Comparison of ENCODE assay signal across 19 cellular contexts in the genomic region with DNA sequence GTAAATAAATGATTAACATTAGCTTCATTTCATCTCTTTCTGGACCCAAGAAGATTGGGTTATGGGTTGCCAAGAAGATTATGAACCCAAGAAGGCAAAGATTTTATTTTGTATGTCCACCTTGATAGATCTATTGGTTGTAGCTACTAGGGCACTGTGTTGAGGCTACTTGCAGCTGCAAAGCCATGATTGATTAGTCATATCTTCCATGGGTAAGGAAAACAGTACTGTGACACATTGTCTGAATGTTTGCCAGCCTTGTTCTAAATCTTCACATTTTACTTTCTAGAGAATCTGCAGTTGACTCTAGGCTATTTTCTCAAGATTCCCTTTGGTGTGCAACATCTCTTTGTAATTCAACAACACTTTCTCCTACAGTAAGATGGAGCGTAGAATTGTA.
A peak's percentile ranks its signal among the peaks of the same experiment; 100 is the strongest.
DNase-seq lines count a peak whose midpoint lies in the region; ATAC-seq and TF ChIP-seq lines count a peak whose summit lies in the region.
"Had no signal": no experiment of that assay in that cellular context is flagged by ENCODE, and none has a peak within 500 bp of the region (broad histone marks: within the 10 kb centered on the region; RNA-seq: fewer than 3 reads in every experiment).

No MANE protein-coding gene starts in this region.

- POLR2A ChIA-PET in activated CD8-positive, alpha-beta T cell treated with anti-CD3 and anti-CD28 coated beads for 36 hours (lab: Charles Lee), result no interaction called here
- POLR2A ChIA-PET in activated CD8-positive, alpha-beta T cell treated with anti-CD3 and anti-CD28 coated beads, Interleukin-2, amount 10 ng/mL, durations not matched to agents 7 days and 5 days (lab: Charles Lee), result no interaction called here

- intact Hi-C loops in activated CD8-positive, alpha-beta T cell treated with anti-CD3 and anti-CD28 coated beads for 36 hours (cut with micrococcal nuclease), result no loop called here

- H3K4me1 Mint-ChIP-seq in activated CD8-positive, alpha-beta T cell treated with anti-CD3 and anti-CD28 coated beads for 36 hours (ENCODE audit: low read depth), result peaks cover 5% of the 10 kb centered on the region
- H3K4me1 Mint-ChIP-seq in activated CD8-positive, alpha-beta T cell treated with anti-CD3 and anti-CD28 coated beads, Interleukin-2, amount 10 ng/mL, durations not matched to agents 7 days and 5 days (ENCODE audit: low read depth), result no peaks in the 10 kb centered on the region
- no peaks in the 10 kb centered on the region for H3K4me1 Mint-ChIP-seq in activated T-helper 17 cell treated with anti-CD3 and anti-CD28 coated beads, Interleukin-2, amount 50 U/mL, for 72 hours
- H3K4me1 Mint-ChIP-seq: CD14-positive monocyte; CD4-positive, alpha-beta memory T cell had no signal

- peak; percentile 37 for ATAC-seq in activated CD8-positive, alpha-beta T cell treated with anti-CD3 and anti-CD28 coated beads for 36 hours
- no peak for ATAC-seq in activated CD8-positive, alpha-beta T cell treated with anti-CD3 and anti-CD28 coated beads, Interleukin-2, amount 10 ng/mL, durations not matched to agents 7 days and 5 days
- peak; percentile 49 for ATAC-seq in activated T-helper 17 cell treated with anti-CD3 and anti-CD28 coated beads, Interleukin-2, amount 50 U/mL, for 72 hours (replicated peaks)
- no peak for ATAC-seq in GM21717 (IDR thresholded peaks at IDR 0.05; ENCODE audit: unreplicated experiment)
- ATAC-seq: HCT116, HepG2 had no signal

- H3K27ac Mint-ChIP-seq in activated CD8-positive, alpha-beta T cell treated with anti-CD3 and anti-CD28 coated beads for 36 hours, result no peak overlapping the region
- H3K27ac Mint-ChIP-seq in activated CD8-positive, alpha-beta T cell treated with anti-CD3 and anti-CD28 coated beads, Interleukin-2, amount 10 ng/mL, durations not matched to agents 7 days and 5 days, result no peak overlapping the region
- H3K27ac Mint-ChIP-seq in activated T-helper 17 cell treated with anti-CD3 and anti-CD28 coated beads, Interleukin-2, amount 50 U/mL, for 72 hours, result no peak overlapping the region
- H3K27ac Mint-ChIP-seq: CD14-positive monocyte; CD4-positive, alpha-beta memory T cell; HFFc6 had no signal

- TF ChIP-seq CTCF in activated CD8-positive, alpha-beta T cell treated with anti-CD3 and anti-CD28 coated beads for 36 hours (IDR thresholded peaks at IDR 0.05), result no peak

- no peak for DNase-seq in activated CD8-positive, alpha-beta T cell treated with anti-CD3 and anti-CD28 coated beads for 36 hours
- no peak for DNase-seq in activated CD8-positive, alpha-beta T cell treated with anti-CD3 and anti-CD28 coated beads, Interleukin-2, amount 10 ng/mL, durations not matched to agents 7 days and 5 days
- peak; percentile 18 for DNase-seq in HT1080 (ENCODE audit: low read depth)
- peak; percentile 36 for DNase-seq in foreskin melanocyte
- no peak for DNase-seq in effector CD8-positive, alpha-beta T cell (lab: John Stamatoyannopoulos, UW)
- DNase-seq in NCI-H2171 (lab: John Stamatoyannopoulos, UW), result no peak
- DNase-seq: 8988T; CD4-positive, alpha-beta memory T cell; DMS153; DMS79 treated with DMSO at 0.1 percent for 48 hours; GF-D8; GOT3; H7; HFFc6 had no signal

- no peaks in the 10 kb centered on the region for H3K27me3 Mint-ChIP-seq in activated CD8-positive, alpha-beta T cell treated with anti-CD3 and anti-CD28 coated beads for 36 hours
- peaks cover 2% of the 10 kb centered on the region for H3K27me3 Mint-ChIP-seq in activated CD8-positive, alpha-beta T cell treated with anti-CD3 and anti-CD28 coated beads, Interleukin-2, amount 10 ng/mL, durations not matched to agents 7 days and 5 days (ENCODE audit: low read depth)
- H3K27me3 Mint-ChIP-seq in activated T-helper 17 cell treated with anti-CD3 and anti-CD28 coated beads, Interleukin-2, amount 50 U/mL, for 72 hours, result peaks cover 12% of the 10 kb centered on the region

- CTCF ChIA-PET in activated CD8-positive, alpha-beta T cell treated with anti-CD3 and anti-CD28 coated beads for 36 hours (lab: Charles Lee), result interaction anchor here (0.9 kb wide), 1 partner anchor 16 kb away, joined by 3 read pairs; no protein-coding TSS in a partner anchor
- CTCF ChIA-PET in activated CD8-positive, alpha-beta T cell treated with anti-CD3 and anti-CD28 coated beads, Interleukin-2, amount 10 ng/mL, durations not matched to agents 7 days and 5 days (lab: Charles Lee), result interaction anchor here (0.6 kb wide), 1 partner anchor 49 kb away, joined by 3 read pairs; no protein-coding TSS in a partner anchor

- H3K9me3 Mint-ChIP-seq in activated CD8-positive, alpha-beta T cell treated with anti-CD3 and anti-CD28 coated beads for 36 hours, result peaks cover 6% of the 10 kb centered on the region
- no peaks in the 10 kb centered on the region for H3K9me3 Mint-ChIP-seq in activated CD8-positive, alpha-beta T cell treated with anti-CD3 and anti-CD28 coated beads, Interleukin-2, amount 10 ng/mL, durations not matched to agents 7 days and 5 days (ENCODE audit: insufficient read depth)
- H3K9me3 Mint-ChIP-seq in activated T-helper 17 cell treated with anti-CD3 and anti-CD28 coated beads, Interleukin-2, amount 50 U/mL, for 72 hours, result no peaks in the 10 kb centered on the region

- no peak overlapping the region for H3K4me3 Mint-ChIP-seq in activated CD8-positive, alpha-beta T cell treated with anti-CD3 and anti-CD28 coated beads for 36 hours
- no peak overlapping the region for H3K4me3 Mint-ChIP-seq in activated CD8-positive, alpha-beta T cell treated with anti-CD3 and anti-CD28 coated beads, Interleukin-2, amount 10 ng/mL, durations not matched to agents 7 days and 5 days
- no peak overlapping the region for H3K4me3 Mint-ChIP-seq in activated T-helper 17 cell treated with anti-CD3 and anti-CD28 coated beads, Interleukin-2, amount 50 U/mL, for 72 hours
- H3K4me3 Mint-ChIP-seq: CD14-positive monocyte; CD4-positive, alpha-beta memory T cell; HFFc6 had no signal

- no peaks in the 10 kb centered on the region for H3K36me3 Mint-ChIP-seq in activated CD8-positive, alpha-beta T cell treated with anti-CD3 and anti-CD28 coated beads for 36 hours (ENCODE audit: low read depth)
- no peaks in the 10 kb centered on the region for H3K36me3 Mint-ChIP-seq in activated CD8-positive, alpha-beta T cell treated with anti-CD3 and anti-CD28 coated beads, Interleukin-2, amount 10 ng/mL, durations not matched to agents 7 days and 5 days (ENCODE audit: low read depth)
- no peaks in the 10 kb centered on the region for H3K36me3 Mint-ChIP-seq in activated T-helper 17 cell treated with anti-CD3 and anti-CD28 coated beads, Interleukin-2, amount 50 U/mL, for 72 hours (ENCODE audit: low read depth)
- H3K36me3 Mint-ChIP-seq: CD14-positive monocyte; CD4-positive, alpha-beta memory T cell had no signal

Comparison
In these comparisons a context has a peak if more than half of its experiments do, and no peak if none do; other contexts are left out.
1. ATAC-seq: peak in activated CD8-positive, alpha-beta T cell treated with anti-CD3 and anti-CD28 coated beads for 36 hours (single experiment) and activated T-helper 17 cell treated with anti-CD3 and anti-CD28 coated beads, Interleukin-2, amount 50 U/mL, for 72 hours (single experiment); none in activated CD8-positive, alpha-beta T cell treated with anti-CD3 and anti-CD28 coated beads, Interleukin-2, amount 10 ng/mL, durations not matched to agents 7 days and 5 days (single experiment) and GM21717 (single experiment).
2. DNase-seq: peak in HT1080 (single experiment) and foreskin melanocyte (single experiment); none in activated CD8-positive, alpha-beta T cell treated with anti-CD3 and anti-CD28 coated beads for 36 hours (single experiment), activated CD8-positive, alpha-beta T cell treated with anti-CD3 and anti-CD28 coated beads, Interleukin-2, amount 10 ng/mL, durations not matched to agents 7 days and 5 days (single experiment), effector CD8-positive, alpha-beta T cell (single experiment) and NCI-H2171 (single experiment).